8 cellular contexts compared by ENCODE assay signal in the genomic region with DNA sequence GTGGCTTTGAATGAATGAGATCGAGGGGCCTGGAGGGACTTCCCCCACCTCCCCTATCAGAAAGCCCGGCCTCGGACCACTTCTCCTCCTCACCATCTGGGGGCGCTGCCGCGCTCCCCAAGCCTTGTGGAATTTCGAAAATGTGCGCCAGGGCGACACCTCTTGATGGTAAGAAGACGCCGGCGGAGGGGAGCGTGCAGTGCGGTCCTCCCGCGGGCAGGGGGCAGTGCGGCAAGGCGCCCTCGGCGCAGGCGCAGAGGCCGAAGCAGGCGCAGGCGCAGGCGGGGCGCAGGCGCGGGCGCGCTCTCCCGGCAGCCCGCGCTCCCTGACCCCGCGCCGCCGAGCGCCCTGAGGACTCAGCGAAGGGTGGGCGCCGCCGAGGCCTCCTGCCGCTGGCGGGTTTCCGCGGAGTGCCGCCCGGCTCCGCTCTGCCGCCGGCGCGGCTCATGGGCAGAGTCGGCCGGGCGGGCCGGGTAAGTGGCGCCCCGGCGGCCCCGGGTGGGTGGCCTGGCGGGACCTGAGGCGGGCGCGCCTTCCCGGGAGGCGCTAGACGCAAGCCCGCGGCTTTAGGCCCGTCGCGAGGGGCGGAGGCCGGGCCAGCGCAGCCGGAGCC. TPM values are rescaled to one million over a fixed set of nuclear protein-coding genes. Genes with fewer than 3 reads are reported as not detected.
A peak's percentile ranks its signal among the peaks of the same experiment; 100 is the strongest.
DNase-seq lines count a peak whose midpoint lies in the region; ATAC-seq, FAIRE-seq and TF ChIP-seq lines count a peak whose summit lies in the region.

A gene with protein sequence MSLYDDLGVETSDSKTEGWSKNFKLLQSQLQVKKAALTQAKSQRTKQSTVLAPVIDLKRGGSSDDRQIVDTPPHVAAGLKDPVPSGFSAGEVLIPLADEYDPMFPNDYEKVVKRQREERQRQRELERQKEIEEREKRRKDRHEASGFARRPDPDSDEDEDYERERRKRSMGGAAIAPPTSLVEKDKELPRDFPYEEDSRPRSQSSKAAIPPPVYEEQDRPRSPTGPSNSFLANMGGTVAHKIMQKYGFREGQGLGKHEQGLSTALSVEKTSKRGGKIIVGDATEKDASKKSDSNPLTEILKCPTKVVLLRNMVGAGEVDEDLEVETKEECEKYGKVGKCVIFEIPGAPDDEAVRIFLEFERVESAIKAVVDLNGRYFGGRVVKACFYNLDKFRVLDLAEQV (plus strand): TSS at position 314 of the 613 bp plus-strand sequence. CDS start 8,032 bp downstream, outside the sequence.

- H3K27ac Mint-ChIP-seq in progenitor cell of endocrine pancreas: peak within 1 kb of the TSS; percentile 95

- TF ChIP-seq CTCF in heart right ventricle (IDR thresholded peaks at IDR 0.05) (peak; percentile 99 to 100 (median 100)), progenitor cell of endocrine pancreas (IDR thresholded peaks at IDR 0.05; ENCODE audit: unreplicated experiment) (peak; percentile 100)

- peaks cover 8 to 70% (median 59%) of the 10 kb centered on the region in 9 donors for H3K4me1 ChIP-seq in heart right ventricle

- ATAC-seq in HG02840 (IDR thresholded peaks at IDR 0.05; ENCODE audit: low FRiP score, unreplicated experiment) (peak; percentile 86), heart right ventricle (peak; percentile 85 to 97 (median 92))

- peak within 1 kb of the TSS; percentile 67 to 95 (median 88) for H3K4me3 ChIP-seq in heart right ventricle

- DNase-seq in GM12892 (ENCODE audit: insufficient read length) (peak; percentile 79), NCI-H1436 (lab: John Stamatoyannopoulos, UW) (peak; percentile 89), T-helper 1 cell (peak; percentile 86 to 97 (median 93)), amniotic epithelial cell (ENCODE audit: low read depth) (peak; percentile 94), heart right ventricle (peak; percentile 95 to 96), progenitor cell of endocrine pancreas (ENCODE audit: low spot score, unreplicated experiment) (peak; percentile 97), ureter (ENCODE audit: low spot score) (peak; percentile 97)

- peak; percentile 81 for TF ChIP-seq POLR2A in GM12892 (IDR thresholded peaks at IDR 0.05; ENCODE audit: low read depth, low read length)

- H3K9me3 Mint-ChIP-seq in progenitor cell of endocrine pancreas (ENCODE audit: low read depth): no peaks in the 10 kb centered on the region

- no peaks in the 10 kb centered on the region for H3K36me3 Mint-ChIP-seq in progenitor cell of endocrine pancreas (ENCODE audit: insufficient read depth)

- intact Hi-C loops in heart right ventricle (cut with DNase I): loop anchor here in 8 of 10 donors (1.0 to 10.0 kb wide), 8 partner anchors 53 to 313 kb away; no protein-coding TSS in a partner anchor

- H3K36me3 ChIP-seq in heart right ventricle: peaks cover 0 to 5% (median 0%) of the 10 kb centered on the region in 9 donors

- no peaks in the 10 kb centered on the region for H3K9me3 ChIP-seq in heart right ventricle

- H3K27ac ChIP-seq in heart right ventricle: peak within 1 kb of the TSS; percentile 81 to 97 (median 94)

- peaks cover 19% of the 10 kb centered on the region for H3K4me1 Mint-ChIP-seq in progenitor cell of endocrine pancreas (ENCODE audit: low read depth)

- WGBS in heart right ventricle, 2 donors: 0% methylated on average over 51 to 77 of the region's 77 CpGs

- peak within 1 kb of the TSS; percentile 91 for H3K4me3 Mint-ChIP-seq in progenitor cell of endocrine pancreas (ENCODE audit: low read depth)

- H3K27me3 ChIP-seq in heart right ventricle: peaks cover 0 to 3% (median 0%) of the 10 kb centered on the region in 7 donors

- FAIRE-seq in GM12892 (lab: Jason Lieb, UNC): peak; percentile 98

- H3K27me3 Mint-ChIP-seq in progenitor cell of endocrine pancreas: peaks cover 2% of the 10 kb centered on the region

RNA-seq across cellular contexts. Expression of the gene that starts here (rescaled TPM):
- polyA plus RNA-seq in GM12892 (2012; ENCODE audit: missing spikeins): 95.0 TPM
- total RNA-seq in heart right ventricle: 10 to 100 TPM; 53.4 to 93.2 (median 64.0) TPM
- 100 to 1,000 TPM in 1 of 2 donors, 10 to 100 TPM in 1; 58.6 to 100 TPM for polyA plus RNA-seq in heart right ventricle
- total RNA-seq in progenitor cell of endocrine pancreas: 122 and 138 TPM in 2 replicates
- total RNA-seq in ureter: 106 TPM

Comparison
In these comparisons a context has a peak if more than half of its experiments do, and no peak if none do; other contexts are left out.
1. Peak in every context shown above with its lines: DNase-seq, ATAC-seq, H3K4me3 ChIP-seq and H3K27ac ChIP-seq.